In genomic region chr20:1830240-1830639, GRCh38 we compare ENCODE assay signal across 8 cellular contexts.
A peak's percentile ranks its signal among the peaks of the same experiment; 100 is the strongest.
DNase-seq lines count a peak whose midpoint lies in the region; ATAC-seq and TF ChIP-seq lines count a peak whose summit lies in the region.

No MANE protein-coding gene starts in this region.

- no peak for TF ChIP-seq CTCF in coronary artery (IDR thresholded peaks at IDR 0.05)

- peak; percentile 90 for ATAC-seq in left ventricle myocardium superior

- no peaks in the 10 kb centered on the region for H3K9me3 ChIP-seq in skeletal muscle satellite cell (replicated peaks; ENCODE audit: low read length)

- H3K27me3 ChIP-seq in H7 (ENCODE audit: control insufficient read depth, insufficient read depth, low read length) (no peaks in the 10 kb centered on the region), skeletal muscle satellite cell (ENCODE audit: control insufficient read depth, insufficient read depth, low read length) (no peaks in the 10 kb centered on the region)

- DNase-seq in H7 (peak; percentile 44), amniotic stem cell (lab: John Stamatoyannopoulos, UW) (peak; percentile 92), left ventricle myocardium superior (peak; percentile 81), coronary artery (ENCODE audit: low spot score) (no peak), NCI-H524 (lab: John Stamatoyannopoulos, UW) (no peak), CD1c-positive myeloid dendritic cell (ENCODE audit: extremely low spot score) (no peak), OCI-M1 (lab: John Stamatoyannopoulos, UW) (no peak)

- H3K9ac ChIP-seq in skeletal muscle satellite cell (ENCODE audit: low read depth, low read length) = peak overlapping the region; percentile 69

- peak overlapping the region; percentile 22 for H3K4me2 ChIP-seq in skeletal muscle satellite cell (ENCODE audit: low read length)

- peak overlapping the region in 1 of 2 donors; percentile 44 for H3K27ac ChIP-seq in coronary artery

- peaks cover 62% of the 10 kb centered on the region for H3K4me1 ChIP-seq in skeletal muscle satellite cell (ENCODE audit: control insufficient read depth, insufficient read depth, low read length)

- H3K4me3 ChIP-seq in H7 (ENCODE audit: insufficient read depth, low read depth, low read length) (no peak overlapping the region), skeletal muscle satellite cell (ENCODE audit: low read length) (no peak overlapping the region), coronary artery (no peak overlapping the region)

- H3K36me3 ChIP-seq in H7 (replicated peaks; ENCODE audit: control insufficient read depth, insufficient read depth, low read length) (no peaks in the 10 kb centered on the region), skeletal muscle satellite cell (ENCODE audit: insufficient read depth, low read length) (no peaks in the 10 kb centered on the region)

- intact Hi-C loops in left ventricle myocardium superior (cut with micrococcal nuclease) = no loop called here

Comparison
In these comparisons a context has a peak if more than half of its experiments do, and no peak if none do; other contexts are left out.
1. DNase-seq: peak in H7 (single experiment), amniotic stem cell (single experiment) and left ventricle myocardium superior (single experiment); none in coronary artery (single experiment), NCI-H524 (0 of 2), CD1c-positive myeloid dendritic cell (single experiment) and OCI-M1 (single experiment).